Comparison of ENCODE assay signal across 28 cellular contexts in genomic region chr22:46289244-46289891, GRCh38. TPM values are rescaled to one million over a fixed set of nuclear protein-coding genes. Genes with fewer than 3 reads are reported as not detected.
DNase-seq lines count a peak whose midpoint lies in the region; ATAC-seq, FAIRE-seq and TF ChIP-seq lines count a peak whose summit lies in the region.
"Had no signal": no experiment of that assay in that cellular context is flagged by ENCODE, and none has a peak within 500 bp of the region (broad histone marks: within the 10 kb centered on the region; RNA-seq: fewer than 3 reads in every experiment).

No MANE protein-coding gene starts in this region.

- in situ Hi-C loops in GM12878 (cut with MboI) = no loop called here

- POLR2A ChIA-PET in CD8-positive, alpha-beta T cell (lab: Charles Lee) = interaction anchor here (0.9 to 1.2 kb wide), 2 partner anchors 20 to 22 kb away, joined by 3 read pairs; partner anchors contain the start of gene TTC38
- POLR2A ChIA-PET in GM12878 (lab: Charles Lee) = interaction anchor here (0.6 to 1.2 kb wide), 4 partner anchors 8 to 21 kb away, joined by 3 to 5 read pairs (median 4); partner anchors contain the start of gene TTC38

- H4K20me1 ChIP-seq in GM12878 (ENCODE audit: control insufficient read depth, insufficient read depth) = no peaks in the 10 kb centered on the region

- no peak overlapping the region for H3K4me3 ChIP-seq in CD8-positive, alpha-beta T cell (ENCODE audit: low read depth, low read length)
- no peak overlapping the region for H3K4me3 ChIP-seq in GM12878
- H3K4me3 ChIP-seq: neural progenitor cell, thoracic aorta had no signal

- ATAC-seq in CD8-positive, alpha-beta T cell = no peak
- ATAC-seq in GM12878 = no peak
- no peak for ATAC-seq in GM18502 (IDR thresholded peaks at IDR 0.05; ENCODE audit: poor library complexity, unreplicated experiment)

- no peak overlapping the region for H3K9ac ChIP-seq in GM12878 (ENCODE audit: control insufficient read depth, insufficient read depth, low read length)
- H3K9ac ChIP-seq: neural progenitor cell, SK-N-SH had no signal

- RAD21 ChIA-PET in GM12878 (lab: Charles Lee; ENCODE audit: unreplicated experiment) = no interaction called here

- WGBS in GM12878 (ENCODE audit: insufficient coverage, insufficient replicate concordance, low lambda C conversion rate, missing lambda C conversion rate) = 91% methylated on average over 33 of the region's 33 CpGs

- FAIRE-seq in GM12878 (lab: Jason Lieb, UNC) = no peak
- FAIRE-seq: small intestine had no signal

- no peak overlapping the region for H3K27ac Mint-ChIP-seq in CD8-positive, alpha-beta T cell
- H3K27ac Mint-ChIP-seq in immature natural killer cell = peak overlapping the region; percentile 93 to 100 (median 99)
- H3K27ac Mint-ChIP-seq: activated naive CD8-positive, alpha-beta T cell treated with anti-CD3 and anti-CD28 coated beads for 36 hours; activated T-helper 2 cell treated with anti-CD3 and anti-CD28 coated beads, Interferon-gamma antibody, Interleukin-2, Interleukin-4, amounts not matched to agents 10 μg/mL and 5 μg/mL and 100 μg/mL, durations not matched to agents 14 hours and 24 hours and 36 hours; neural progenitor cell had no signal

- H3K27ac ChIP-seq in CD8-positive, alpha-beta T cell (ENCODE audit: low read depth, low read length) = peak overlapping the region; percentile 56
- peak overlapping the region; percentile 86; the same call in 1 of the 2 replicates for H3K27ac ChIP-seq in GM12878 (ENCODE audit: control insufficient read depth, insufficient read depth)
- H3K27ac ChIP-seq: epithelial cell of prostate, neural progenitor cell, RWPE1, thoracic aorta had no signal

- peak; percentile 21; the same call in 1 of the 2 replicates for TF ChIP-seq POLR2A in GM12878 (IDR thresholded peaks at IDR 0.05; ENCODE audit: low read depth, low read length)

- no peak for TF ChIP-seq EP300 in GM12878 (IDR thresholded peaks at IDR 0.05; ENCODE audit: borderline replicate concordance in 1 of 2, control insufficient read depth in 1 of 2, low read depth in 2 of 2, low read length in 2 of 2)

- peaks cover 15% of the 10 kb centered on the region for H3K36me3 Mint-ChIP-seq in CD8-positive, alpha-beta T cell
- H3K36me3 Mint-ChIP-seq in immature natural killer cell = peaks cover 33 to 72% (median 42%) of the 10 kb centered on the region in 3 donors

- H3K4me3 Mint-ChIP-seq in CD8-positive, alpha-beta T cell = no peak overlapping the region
- peak overlapping the region; percentile 84 to 93 (median 89) for H3K4me3 Mint-ChIP-seq in immature natural killer cell
- H3K4me3 Mint-ChIP-seq: neural progenitor cell had no signal

- no peaks in the 10 kb centered on the region for H3K27me3 Mint-ChIP-seq in CD8-positive, alpha-beta T cell (ENCODE audit: low read depth)
- peaks cover 20 to 57% (median 49%) of the 10 kb centered on the region in 3 donors for H3K27me3 Mint-ChIP-seq in immature natural killer cell (ENCODE audit: low read depth in 3 of 3)
- H3K27me3 Mint-ChIP-seq: activated naive CD8-positive, alpha-beta T cell treated with anti-CD3 and anti-CD28 coated beads for 36 hours had no signal

- SMC1A ChIA-PET in GM12878 (lab: Charles Lee; ENCODE audit: uncharacterized antibody, unreplicated experiment) = interaction anchor here (1.0 to 1.5 kb wide), 2 partner anchors 20 to 167 kb away, joined by 3 to 4 read pairs; no protein-coding TSS in a partner anchor

- CTCF ChIA-PET in CD8-positive, alpha-beta T cell (lab: Charles Lee) = interaction anchor here (1.0 to 1.2 kb wide), 3 partner anchors 37 to 541 kb away, joined by 3 to 4 read pairs (median 3); no protein-coding TSS in a partner anchor
- CTCF ChIA-PET in GM12878 (lab: Yijun Ruan, JAX) = no interaction called here

- H3K4me2 ChIP-seq in GM12878 (ENCODE audit: control insufficient read depth, insufficient read depth) = peak overlapping the region; percentile 99; the same call in 1 of the 2 replicates
- H3K4me2 ChIP-seq: neural progenitor cell, SK-N-SH had no signal

- intact Hi-C loops in CD8-positive, alpha-beta T cell (cut with DNase I, micrococcal nuclease) = no loop called here
- intact Hi-C loops in GM12878 (cut with micrococcal nuclease; ENCODE audit: unreplicated experiment) (no loop called here), posterior vena cava (cut with DNase I) (no loop called here)

- no peak overlapping the region for H2AFZ ChIP-seq in GM12878 (ENCODE audit: control insufficient read depth, low read depth, low read length)
- H2AFZ ChIP-seq: neural progenitor cell had no signal

- no peak for TF ChIP-seq RAD21 in GM12878 (IDR thresholded peaks at IDR 0.05; ENCODE audit: insufficient read depth, low read depth, low read length)

- H3K4me1 Mint-ChIP-seq in CD8-positive, alpha-beta T cell (ENCODE audit: low read depth) = peaks cover 15% of the 10 kb centered on the region
- peaks cover 91% of the 10 kb centered on the region in 2 donors for H3K4me1 Mint-ChIP-seq in immature natural killer cell

- peak in 2 of 7 experiments; percentile 26 to 34 for DNase-seq in CD8-positive, alpha-beta T cell
- no peak for DNase-seq in GM12878 (ENCODE audit: low read depth, low spot score)
- DNase-seq in immature natural killer cell = peak; percentile 84 to 92 (median 88)
- peak; percentile 79 for DNase-seq in posterior vena cava (ENCODE audit: low spot score)
- no peak for DNase-seq in NCI-H2081 (lab: John Stamatoyannopoulos, UW)
- DNase-seq in GM20000 (ENCODE audit: low spot score) = no peak
- DNase-seq in NOMO-1 treated with DMSO at 0.1 percent for 48 hours (lab: John Stamatoyannopoulos, UW; ENCODE audit: unreplicated experiment) = no peak
- DNase-seq: activated CD4-positive, alpha-beta T cell treated with anti-CD3 and anti-CD28 coated beads for 48 hours; activated naive CD8-positive, alpha-beta T cell treated with anti-CD3 and anti-CD28 coated beads for 36 hours; EL; HCEC 1CT; left lung; NCI-H1092; NCI-H1930; NCI-H774; SK-N-SH; small intestine; stimulated activated naive CD4-positive, alpha-beta T cell had no signal

- no peak for TF ChIP-seq CTCF in CD8-positive, alpha-beta T cell (IDR thresholded peaks at IDR 0.05)
- no peak for TF ChIP-seq CTCF in GM12878 (IDR thresholded peaks at IDR 0.05 in 2 of 3, conservative IDR thresholded peaks at IDR 0.05 in 1 of 3; ENCODE audit: control insufficient read depth in 2 of 3, extremely low read depth in 1 of 3, insufficient read depth in 1 of 3, low read depth in 3 of 3, low read length in 3 of 3)
- no peak for TF ChIP-seq CTCF in GM20000 (IDR thresholded peaks at IDR 0.05; ENCODE audit: extremely low read depth, missing control alignments)

- peaks cover 21% of the 10 kb centered on the region for H3K4me1 ChIP-seq in CD8-positive, alpha-beta T cell (ENCODE audit: insufficient read depth, low read length)
- peaks cover 33% of the 10 kb centered on the region for H3K4me1 ChIP-seq in GM12878 (ENCODE audit: control insufficient read depth, insufficient read depth, low read length)
- H3K4me1 ChIP-seq: neural progenitor cell had no signal

- H3K9me3 Mint-ChIP-seq in CD8-positive, alpha-beta T cell = no peaks in the 10 kb centered on the region
- H3K9me3 Mint-ChIP-seq in immature natural killer cell = no peaks in the 10 kb centered on the region
- H3K9me3 Mint-ChIP-seq: activated naive CD8-positive, alpha-beta T cell treated with anti-CD3 and anti-CD28 coated beads for 36 hours; activated T-helper 2 cell treated with anti-CD3 and anti-CD28 coated beads, Interferon-gamma antibody, Interleukin-2, Interleukin-4, amounts not matched to agents 10 μg/mL and 5 μg/mL and 100 μg/mL, durations not matched to agents 14 hours and 24 hours and 36 hours; neural progenitor cell had no signal

- no peaks in the 10 kb centered on the region for H3K9me3 ChIP-seq in CD8-positive, alpha-beta T cell (ENCODE audit: low read length)
- no peaks in the 10 kb centered on the region; the same call in 2 of the 3 replicates for H3K9me3 ChIP-seq in GM12878 (replicated peaks; ENCODE audit: control insufficient read depth, insufficient read depth, low read length)
- H3K9me3 ChIP-seq: SK-N-SH, thoracic aorta had no signal

- peaks cover 17% of the 10 kb centered on the region for H3K79me2 ChIP-seq in GM12878 (ENCODE audit: control insufficient read depth, insufficient read depth, low read length)

- peaks cover 6% of the 10 kb centered on the region for H3K36me3 ChIP-seq in CD8-positive, alpha-beta T cell (ENCODE audit: insufficient read depth, low read length)
- peaks cover 3 to 8% of the 10 kb centered on the region in 2 experiments; a peak in 3 of 4 replicates for H3K36me3 ChIP-seq in GM12878 (ENCODE audit: control insufficient read depth in 2 of 2, insufficient read depth in 2 of 2, low read length in 1 of 2)
- H3K36me3 ChIP-seq: neural progenitor cell had no signal

- BruUV-seq in GM12878 (replicated peaks; lab: Mats Ljungman, UMichigan) = no TSS peak

- H3K27me3 ChIP-seq in CD8-positive, alpha-beta T cell (ENCODE audit: insufficient read depth, low read length) = no peaks in the 10 kb centered on the region
- no peaks in the 10 kb centered on the region for H3K27me3 ChIP-seq in GM12878 (replicated peaks in 1 of 2; ENCODE audit: control insufficient read depth in 2 of 2, insufficient read depth in 2 of 2, low read length in 1 of 2)
- H3K27me3 ChIP-seq: left lung, neural progenitor cell had no signal

RNA-seq across cellular contexts. Expression of gene GTSE1, which starts 7.3 kb away (rescaled TPM):
- under 1 TPM; 0.19 to 0.30 TPM for total RNA-seq in CD8-positive, alpha-beta T cell
- total RNA-seq in GM12878 (2013; cell fraction: nucleolus; rRNA removed) = 24.9 and 27.6 TPM in 2 replicates
- total RNA-seq in GM12878 (2014; rRNA removed) = 25.9 and 27.4 TPM in 2 replicates
- 21.8 and 23.3 TPM in 2 replicates for total RNA-seq in GM12878 (2014; rRNA removed; fragmentation: Illumina TruSeq; extraction: Trizol)
- 43.9 and 46.2 TPM in 2 replicates for total RNA-seq in GM12878 (2021)
- polyA plus RNA-seq in GM12878 (2011; ENCODE audit: low read depth) = 9.6 TPM
- polyA plus RNA-seq in GM12878 (2011; rRNA removed) = 15.9 and 21.6 TPM in 2 replicates
- polyA plus RNA-seq in GM12878 (2011; cell fraction: cytosol; rRNA removed) = 25.5 and 28.6 TPM in 2 replicates
- 32.2 and 57.3 TPM in 2 replicates for polyA plus RNA-seq in GM12878 (2011; cell fraction: nucleus; rRNA removed)
- 17.0 and 17.2 TPM in 2 replicates for polyA plus RNA-seq in GM12878 (2012)
- polyA plus RNA-seq in GM12878 (2014; fragmentation: Illumina TruSeq; extraction: Trizol) = 30.8 and 37.1 TPM in 2 replicates
- polyA plus RNA-seq in GM12878 (2014; fragmentation: Nextera tagmentation; extraction: Ambion mirVana) = 1 to 10 TPM; 6.6 to 10.0 TPM
- polyA plus RNA-seq in GM12878 (2014; rRNA removed) = 43.0 and 45.2 TPM in 2 replicates
- polyA plus RNA-seq in GM12878 (2016; fragmentation: Nextera tagmentation; extraction: Ambion mirVana) = 10 to 100 TPM; 43.9 to 44.5 TPM
- polyA minus RNA-seq in GM12878 (2011; rRNA and poly(A)+ RNA removed) = 11.3 and 18.4 TPM in 2 replicates
- 15.4 and 17.2 TPM in 2 replicates for polyA minus RNA-seq in GM12878 (2011; cell fraction: cytosol; rRNA and poly(A)+ RNA removed)
- polyA minus RNA-seq in GM12878 (2011; cell fraction: nucleus; rRNA and poly(A)+ RNA removed) = 9.9 and 17.7 TPM in 2 replicates
- polyA plus RNA-seq in immature natural killer cell = under 1 TPM in 2 of 3 donors, not detected in 1; 0.50 to 0.71 TPM
- under 1 TPM; 0.19 to 0.48 TPM for total RNA-seq in posterior vena cava
- polyA plus RNA-seq: CD14-positive monocyte had no signal

RNA-seq across cellular contexts. Expression of gene TTC38, which starts 21.6 kb away (rescaled TPM):
- 1 to 10 TPM; 5.9 to 7.9 TPM for total RNA-seq in CD8-positive, alpha-beta T cell
- total RNA-seq in GM12878 (2013; cell fraction: nucleolus; rRNA removed) = 53.3 and 65.3 TPM in 2 replicates
- total RNA-seq in GM12878 (2014; rRNA removed) = 14.7 and 19.1 TPM in 2 replicates
- total RNA-seq in GM12878 (2014; rRNA removed; fragmentation: Illumina TruSeq; extraction: Trizol) = 6.8 and 7.6 TPM in 2 replicates
- total RNA-seq in GM12878 (2021) = 11.2 and 13.7 TPM in 2 replicates
- 12.1 TPM for polyA plus RNA-seq in GM12878 (2011; ENCODE audit: low read depth)
- polyA plus RNA-seq in GM12878 (2011; rRNA removed) = 26.1 and 39.9 TPM in 2 replicates
- polyA plus RNA-seq in GM12878 (2011; cell fraction: cytosol; rRNA removed) = 53.7 and 71.4 TPM in 2 replicates
- 75.9 and 82.3 TPM in 2 replicates for polyA plus RNA-seq in GM12878 (2011; cell fraction: nucleus; rRNA removed)
- polyA plus RNA-seq in GM12878 (2012) = 17.4 and 19.3 TPM in 2 replicates
- 3.1 and 6.5 TPM in 2 replicates for polyA plus RNA-seq in GM12878 (2014; fragmentation: Illumina TruSeq; extraction: Trizol)
- polyA plus RNA-seq in GM12878 (2014; fragmentation: Nextera tagmentation; extraction: Ambion mirVana) = 1 to 10 TPM in 1 of 2 experiments, under 1 TPM in 1; 0.58 to 1.6 TPM
- polyA plus RNA-seq in GM12878 (2014; rRNA removed) = 12.3 and 19.4 TPM in 2 replicates
- 10 to 100 TPM; 17.5 to 17.9 TPM for polyA plus RNA-seq in GM12878 (2016; fragmentation: Nextera tagmentation; extraction: Ambion mirVana)
- 27.6 and 44.5 TPM in 2 replicates for polyA minus RNA-seq in GM12878 (2011; rRNA and poly(A)+ RNA removed)
- 17.1 and 18.6 TPM in 2 replicates for polyA minus RNA-seq in GM12878 (2011; cell fraction: cytosol; rRNA and poly(A)+ RNA removed)
- 20.3 and 27.9 TPM in 2 replicates for polyA minus RNA-seq in GM12878 (2011; cell fraction: nucleus; rRNA and poly(A)+ RNA removed)
- 100 to 1,000 TPM; 190 to 290 (median 205) TPM for polyA plus RNA-seq in immature natural killer cell
- 10 to 100 TPM; 15.4 to 23.8 TPM for total RNA-seq in posterior vena cava

RNA-seq across cellular contexts. Expression of gene PKDREJ, which starts 26.2 kb away (rescaled TPM):
- not detected for total RNA-seq in CD8-positive, alpha-beta T cell
- total RNA-seq in GM12878 (2013; cell fraction: nucleolus; rRNA removed) = not detected in 2 replicates
- total RNA-seq in GM12878 (2014; rRNA removed) (not detected in 2 replicates), GM12878 (2014; rRNA removed; fragmentation: Illumina TruSeq; extraction: Trizol) (not detected in 2 replicates), GM12878 (2021) (not detected in 2 replicates), posterior vena cava (under 1 TPM; 0.05 to 0.09 TPM)
- not detected for polyA plus RNA-seq in GM12878 (2011; ENCODE audit: low read depth)
- polyA plus RNA-seq in GM12878 (2011; rRNA removed) (not detected in 2 replicates), GM12878 (2014; fragmentation: Illumina TruSeq; extraction: Trizol) (not detected in 2 replicates), GM12878 (2014; fragmentation: Nextera tagmentation; extraction: Ambion mirVana) (under 1 TPM in 1 of 2 experiments, not detected in 1; 0.02 TPM), GM12878 (2014; rRNA removed) (0.01 TPM in 1 of 2 replicates, not detected in the other), GM12878 (2016; fragmentation: Nextera tagmentation; extraction: Ambion mirVana) (under 1 TPM in 1 of 2 experiments, not detected in 1; 0.03 TPM), immature natural killer cell (under 1 TPM in 2 of 3 donors, not detected in 1; 0.20 to 0.59 TPM)
- polyA plus RNA-seq in GM12878 (2011; cell fraction: cytosol; rRNA removed) = not detected in 2 replicates
- not detected in 2 replicates for polyA plus RNA-seq in GM12878 (2011; cell fraction: nucleus; rRNA removed)
- polyA plus RNA-seq in GM12878 (2012) = 0.01 and 0.03 TPM in 2 replicates
- polyA minus RNA-seq in GM12878 (2011; rRNA and poly(A)+ RNA removed) = not detected in 2 replicates
- polyA minus RNA-seq in GM12878 (2011; cell fraction: cytosol; rRNA and poly(A)+ RNA removed) = not detected in 2 replicates
- polyA minus RNA-seq in GM12878 (2011; cell fraction: nucleus; rRNA and poly(A)+ RNA removed) = not detected in 2 replicates
- total RNA-seq: activated naive CD8-positive, alpha-beta T cell treated with anti-CD3 and anti-CD28 coated beads for 36 hours; activated T-helper 2 cell treated with anti-CD3 and anti-CD28 coated beads, Interferon-gamma antibody, Interleukin-2, Interleukin-4, amounts not matched to agents 10 μg/mL and 5 μg/mL and 100 μg/mL, durations not matched to agents 14 hours and 24 hours and 36 hours; dermis microvascular lymphatic vessel endothelial cell; fibroblast of villous mesenchyme; LHCN-M2 had no signal
- polyA plus RNA-seq: CD14-positive monocyte, SK-N-SH had no signal

RNA-seq across cellular contexts. Expression of gene CDPF1, which starts 39.3 kb away (rescaled TPM):
- 1 to 10 TPM in 1 of 2 experiments, under 1 TPM in 1; 0.81 to 1.0 TPM for total RNA-seq in CD8-positive, alpha-beta T cell
- total RNA-seq in GM12878 (2013; cell fraction: nucleolus; rRNA removed) = 12.0 and 17.1 TPM in 2 replicates
- 11.1 and 13.3 TPM in 2 replicates for total RNA-seq in GM12878 (2014; rRNA removed)
- total RNA-seq in GM12878 (2014; rRNA removed; fragmentation: Illumina TruSeq; extraction: Trizol) = 5.5 and 6.1 TPM in 2 replicates
- total RNA-seq in GM12878 (2021) = 7.2 and 7.8 TPM in 2 replicates
- polyA plus RNA-seq in GM12878 (2011; ENCODE audit: low read depth) = 5.1 TPM
- 7.4 and 8.6 TPM in 2 replicates for polyA plus RNA-seq in GM12878 (2011; rRNA removed)
- polyA plus RNA-seq in GM12878 (2011; cell fraction: cytosol; rRNA removed) = 12.3 and 17.6 TPM in 2 replicates
- polyA plus RNA-seq in GM12878 (2011; cell fraction: nucleus; rRNA removed) = 29.8 and 30.2 TPM in 2 replicates
- 8.3 and 9.1 TPM in 2 replicates for polyA plus RNA-seq in GM12878 (2012)
- 3.1 and 6.4 TPM in 2 replicates for polyA plus RNA-seq in GM12878 (2014; fragmentation: Illumina TruSeq; extraction: Trizol)
- 1 to 10 TPM; 1.0 to 2.2 TPM for polyA plus RNA-seq in GM12878 (2014; fragmentation: Nextera tagmentation; extraction: Ambion mirVana)
- polyA plus RNA-seq in GM12878 (2014; rRNA removed) = 13.0 and 22.4 TPM in 2 replicates
- 10 to 100 TPM; 15.5 to 18.2 TPM for polyA plus RNA-seq in GM12878 (2016; fragmentation: Nextera tagmentation; extraction: Ambion mirVana)
- 2.0 and 5.4 TPM in 2 replicates for polyA minus RNA-seq in GM12878 (2011; rRNA and poly(A)+ RNA removed)
- 0.94 and 1.5 TPM in 2 replicates for polyA minus RNA-seq in GM12878 (2011; cell fraction: cytosol; rRNA and poly(A)+ RNA removed)
- 3.9 and 5.1 TPM in 2 replicates for polyA minus RNA-seq in GM12878 (2011; cell fraction: nucleus; rRNA and poly(A)+ RNA removed)
- polyA plus RNA-seq in immature natural killer cell = 10 to 100 TPM; 23.2 to 32.8 (median 23.7) TPM
- 1 to 10 TPM; 3.9 to 4.4 TPM for total RNA-seq in posterior vena cava

RNA-seq across cellular contexts. Expression of gene TRMU, which starts 46.1 kb away (rescaled TPM):
- total RNA-seq in CD8-positive, alpha-beta T cell = 10 to 100 TPM; 51.0 to 56.3 TPM
- 189 and 218 TPM in 2 replicates for total RNA-seq in GM12878 (2013; cell fraction: nucleolus; rRNA removed)
- total RNA-seq in GM12878 (2014; rRNA removed) (47.5 and 48.0 TPM in 2 replicates), GM12878 (2014; rRNA removed; fragmentation: Illumina TruSeq; extraction: Trizol) (26.1 and 29.6 TPM in 2 replicates), GM12878 (2021) (54.5 and 57.0 TPM in 2 replicates), posterior vena cava (10 to 100 TPM; 21.2 to 27.2 TPM)
- polyA plus RNA-seq in GM12878 (2011; ENCODE audit: low read depth) = 18.3 TPM
- polyA plus RNA-seq in GM12878 (2011; rRNA removed) (33.4 and 40.0 TPM in 2 replicates), GM12878 (2014; fragmentation: Illumina TruSeq; extraction: Trizol) (25.8 and 34.8 TPM in 2 replicates), GM12878 (2014; fragmentation: Nextera tagmentation; extraction: Ambion mirVana) (1 to 10 TPM; 3.5 to 5.8 TPM), GM12878 (2014; rRNA removed) (56.0 and 66.7 TPM in 2 replicates), GM12878 (2016; fragmentation: Nextera tagmentation; extraction: Ambion mirVana) (10 to 100 TPM; 49.4 to 54.4 TPM), immature natural killer cell (10 to 100 TPM; 12.3 to 18.5 (median 16.8) TPM)
- polyA plus RNA-seq in GM12878 (2011; cell fraction: cytosol; rRNA removed) = 39.1 and 46.8 TPM in 2 replicates
- polyA plus RNA-seq in GM12878 (2011; cell fraction: nucleus; rRNA removed) = 219 and 267 TPM in 2 replicates
- 35.4 and 37.9 TPM in 2 replicates for polyA plus RNA-seq in GM12878 (2012)
- polyA minus RNA-seq in GM12878 (2011; rRNA and poly(A)+ RNA removed) = 34.3 and 45.9 TPM in 2 replicates
- 10.3 and 13.0 TPM in 2 replicates for polyA minus RNA-seq in GM12878 (2011; cell fraction: cytosol; rRNA and poly(A)+ RNA removed)
- 113 and 177 TPM in 2 replicates for polyA minus RNA-seq in GM12878 (2011; cell fraction: nucleus; rRNA and poly(A)+ RNA removed)

Comparison
In these comparisons a context has a peak if more than half of its experiments do, and no peak if none do; other contexts are left out.
1. DNase-seq: peak in immature natural killer cell (3 of 3) and posterior vena cava (single experiment); none in GM12878 (single experiment), NCI-H2081 (0 of 2), GM20000 (single experiment) and NOMO-1 treated with DMSO at 0.1 percent for 48 hours (single experiment).
2. RNA of gene GTSE1, which starts 7.3 kb away (total RNA-seq): 21.8 to 46.2 TPM in GM12878; 0.19 to 0.48 TPM in posterior vena cava and 0.19 to 0.30 TPM in CD8-positive, alpha-beta T cell; every median in the first group is over 10 times any median in the second.